ENCODE assay signal across 16 cellular contexts in the genomic region with DNA sequence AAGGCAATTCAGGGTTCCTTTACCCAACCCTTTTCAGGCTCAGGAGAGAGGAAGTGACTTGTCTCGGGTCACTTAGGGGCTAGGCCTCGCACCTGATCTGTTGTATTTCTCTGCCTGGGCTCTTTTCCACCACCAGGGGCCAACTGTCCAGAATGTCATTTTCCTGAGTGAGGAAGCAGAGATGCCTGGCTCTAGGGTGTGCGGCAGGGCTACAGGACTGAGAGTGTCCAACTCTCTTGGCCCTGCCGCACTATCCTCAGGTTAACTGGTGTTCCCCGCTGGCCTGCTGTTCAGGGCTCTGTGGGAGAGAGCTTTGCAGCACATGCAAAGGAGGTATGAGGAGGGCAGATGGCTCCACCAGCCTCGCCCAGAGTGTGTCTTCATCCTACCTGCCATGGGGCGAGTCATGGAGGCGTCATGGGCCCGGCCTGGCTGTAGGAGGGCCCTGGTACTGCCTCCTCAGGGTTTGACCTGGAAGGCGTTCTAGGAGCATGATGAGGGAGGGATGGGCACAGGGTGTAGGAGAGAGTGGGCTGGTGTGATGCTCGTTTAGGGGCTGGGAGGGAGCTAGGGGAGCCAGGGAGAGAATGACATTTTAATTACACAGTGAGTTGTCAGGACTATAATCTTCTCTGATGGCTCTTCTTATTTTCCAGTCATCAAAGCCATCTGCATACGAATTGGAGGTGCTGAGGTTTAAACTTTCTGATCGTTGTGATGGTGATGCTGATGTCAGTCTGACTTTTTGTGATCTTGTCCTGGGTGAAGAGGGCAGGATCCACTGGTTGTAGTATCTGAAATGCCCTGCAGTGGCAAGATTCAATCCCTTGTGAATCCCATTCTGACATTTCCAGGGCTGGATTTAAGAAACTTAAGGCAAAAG.
A peak's percentile ranks its signal among the peaks of the same experiment; 100 is the strongest.
DNase-seq lines count a peak whose midpoint lies in the region; ATAC-seq, FAIRE-seq and TF ChIP-seq lines count a peak whose summit lies in the region.
"Had no signal": no experiment of that assay in that cellular context is flagged by ENCODE, and none has a peak within 500 bp of the region (broad histone marks: within the 10 kb centered on the region; RNA-seq: fewer than 3 reads in every experiment).

No MANE protein-coding gene starts in this region.

- no peaks in the 10 kb centered on the region for H4K20me1 ChIP-seq in SK-N-SH (ENCODE audit: insufficient read depth)

- H3K4me1 ChIP-seq in SK-N-SH (ENCODE audit: control insufficient read depth in 1 of 2, insufficient read depth in 2 of 2, low read depth in 1 of 2, low read length in 1 of 2) (no peaks in the 10 kb centered on the region), RWPE2 (ENCODE audit: insufficient read depth, poor library complexity, severe bottlenecking) (no peaks in the 10 kb centered on the region), small intestine (ENCODE audit: control insufficient read depth in 2 of 2, insufficient read depth in 1 of 2, low read depth in 1 of 2, low read length in 1 of 2) (peaks cover 2 to 11% of the 10 kb centered on the region in 2 donors)

- CTCF ChIA-PET in SK-N-SH (lab: Yijun Ruan, JAX): no interaction called here

- no peaks in the 10 kb centered on the region for H3K36me3 ChIP-seq in SK-N-SH (replicated peaks in 1 of 2; ENCODE audit: control insufficient read depth in 1 of 2, insufficient read depth in 2 of 2, low read length in 1 of 2)
- no peaks in the 10 kb centered on the region for H3K36me3 ChIP-seq in RWPE2 (ENCODE audit: low read depth)
- no peaks in the 10 kb centered on the region for H3K36me3 ChIP-seq in small intestine (ENCODE audit: control insufficient read depth in 2 of 2, insufficient read depth in 2 of 2, low read length in 2 of 2)
- H3K36me3 ChIP-seq: gastroesophageal sphincter had no signal

- no peak for TF ChIP-seq EP300 in SK-N-SH (IDR thresholded peaks at IDR 0.05; ENCODE audit: borderline replicate concordance in 1 of 2, low read depth in 1 of 2, low read length in 1 of 2)

- H3K4me3 ChIP-seq in SK-N-SH (ENCODE audit: low read depth in 2 of 2, low read length in 1 of 2) (no peak overlapping the region), RWPE2 (ENCODE audit: severe bottlenecking) (no peak overlapping the region), small intestine (ENCODE audit: low read depth in 1 of 2, low read length in 2 of 2) (no peak overlapping the region)
- H3K4me3 ChIP-seq: gastroesophageal sphincter had no signal

- H3K9ac ChIP-seq in SK-N-SH: no peak overlapping the region

- ATAC-seq in SK-N-SH treated with all-trans-retinoic acid at 6 μM for 48 hours (peak; percentile 21; the same call in 1 of the 3 replicates), RWPE2 (ENCODE audit: low read depth) (peak; percentile 66)
- ATAC-seq: gastroesophageal sphincter had no signal

- H3K79me2 ChIP-seq in SK-N-SH (ENCODE audit: insufficient read depth): no peaks in the 10 kb centered on the region

- TF ChIP-seq RAD21 in SK-N-SH (IDR thresholded peaks at IDR 0.05; ENCODE audit: low read length): no peak

- H3K27me3 ChIP-seq in SK-N-SH (ENCODE audit: insufficient read depth): no peaks in the 10 kb centered on the region; the same call in 1 of the 2 replicates
- H3K27me3 ChIP-seq in RWPE2 (ENCODE audit: insufficient read depth, poor library complexity, severe bottlenecking): no peaks in the 10 kb centered on the region
- no peaks in the 10 kb centered on the region for H3K27me3 ChIP-seq in small intestine (ENCODE audit: control insufficient read depth in 2 of 2, insufficient read depth in 2 of 2, low read length in 2 of 2)
- H3K27me3 ChIP-seq: gastroesophageal sphincter had no signal

- H3K36me3 Mint-ChIP-seq in chondrocyte (ENCODE audit: low read depth): no peaks in the 10 kb centered on the region
- H3K36me3 Mint-ChIP-seq: activated naive CD8-positive, alpha-beta T cell treated with anti-CD3 and anti-CD28 coated beads, Interleukin-2, amount 10 ng/mL, durations not matched to agents 7 days and 5 days had no signal

- H3K9me3 ChIP-seq in SK-N-SH (no peaks in the 10 kb centered on the region), RWPE2 (ENCODE audit: severe bottlenecking) (no peaks in the 10 kb centered on the region), small intestine (ENCODE audit: control insufficient read depth, low read depth) (no peaks in the 10 kb centered on the region)
- H3K9me3 ChIP-seq: gastroesophageal sphincter had no signal

- no peak for FAIRE-seq in small intestine (lab: Jason Lieb, UNC)
- FAIRE-seq: endometrium, GM18507, GM19239 had no signal

- no peak overlapping the region for H2AFZ ChIP-seq in SK-N-SH (ENCODE audit: low read depth)

- no peak overlapping the region for H3K4me3 Mint-ChIP-seq in chondrocyte (ENCODE audit: unreplicated experiment)
- H3K4me3 Mint-ChIP-seq: activated naive CD8-positive, alpha-beta T cell treated with anti-CD3 and anti-CD28 coated beads, Interleukin-2, amount 10 ng/mL, durations not matched to agents 7 days and 5 days had no signal

- no peaks in the 10 kb centered on the region for H3K9me2 ChIP-seq in SK-N-SH

- DNase-seq in SK-N-SH: no peak
- DNase-seq in RWPE2 (ENCODE audit: low spot score): no peak
- DNase-seq in iPS-NIHi7 (ENCODE audit: extremely low spot score): peak; percentile 54
- DNase-seq in small intestine: no peak
- DNase-seq in stimulated activated naive CD4-positive, alpha-beta T cell (lab: John Stamatoyannopoulos, UW): no peak
- no peak for DNase-seq in chondrocyte (ENCODE audit: low spot score)
- DNase-seq in activated T-cell treated with anti-CD3 and anti-CD28 coated beads for 4 hours: no peak
- DNase-seq: activated CD4-positive, alpha-beta T cell treated with anti-CD3 and anti-CD28 coated beads for 48 hours; activated naive CD8-positive, alpha-beta T cell treated with anti-CD3 and anti-CD28 coated beads, Interleukin-2, amount 10 ng/mL, durations not matched to agents 7 days and 5 days; NCI-H2107; SIG-M5 had no signal

- H3K4me1 Mint-ChIP-seq in chondrocyte (ENCODE audit: low read depth): peaks cover 25% of the 10 kb centered on the region
- H3K4me1 Mint-ChIP-seq: activated naive CD8-positive, alpha-beta T cell treated with anti-CD3 and anti-CD28 coated beads, Interleukin-2, amount 10 ng/mL, durations not matched to agents 7 days and 5 days had no signal

- H3K27me3 Mint-ChIP-seq in chondrocyte (ENCODE audit: low read depth): no peaks in the 10 kb centered on the region

- no peaks in the 10 kb centered on the region for H3K9me3 Mint-ChIP-seq in chondrocyte (ENCODE audit: low read depth)
- H3K9me3 Mint-ChIP-seq: activated naive CD8-positive, alpha-beta T cell treated with anti-CD3 and anti-CD28 coated beads, Interleukin-2, amount 10 ng/mL, durations not matched to agents 7 days and 5 days had no signal

- H3K27ac Mint-ChIP-seq in chondrocyte (ENCODE audit: unreplicated experiment): no peak overlapping the region
- H3K27ac Mint-ChIP-seq: activated naive CD8-positive, alpha-beta T cell treated with anti-CD3 and anti-CD28 coated beads, Interleukin-2, amount 10 ng/mL, durations not matched to agents 7 days and 5 days had no signal

- POLR2A ChIA-PET in SK-N-SH (lab: Yijun Ruan, JAX): no interaction called here

- 48% methylated on average over 13 of the region's 13 CpGs for WGBS in SK-N-SH (ENCODE audit: low lambda C conversion rate)
- WGBS in small intestine, 3 donors: 67 to 79% (median 73%) methylated on average over 13 of the region's 13 CpGs

- no peaks in the 10 kb centered on the region for H3F3A ChIP-seq in SK-N-SH (replicated peaks; ENCODE audit: insufficient read depth)

- H3K4me2 ChIP-seq in SK-N-SH: no peak overlapping the region

- H3K27ac ChIP-seq in SK-N-SH (ENCODE audit: low read depth in 2 of 2, low read length in 1 of 2): no peak overlapping the region
- H3K27ac ChIP-seq in RWPE2 (ENCODE audit: poor library complexity, severe bottlenecking): no peak overlapping the region
- peak overlapping the region; percentile 58 to 75 for H3K27ac ChIP-seq in small intestine (ENCODE audit: low read depth in 1 of 2, low read length in 1 of 2)
- H3K27ac ChIP-seq: gastroesophageal sphincter had no signal

- TF ChIP-seq CTCF in SK-N-SH (IDR thresholded peaks at IDR 0.05): no peak
- TF ChIP-seq CTCF in RWPE2 (IDR thresholded peaks at IDR 0.05; ENCODE audit: poor library complexity, severe bottlenecking): no peak
- no peak for TF ChIP-seq CTCF in chondrocyte (IDR thresholded peaks at IDR 0.05)

TF ChIP-seq in SK-N-SH treated with all-trans-retinoic acid at 6 μM for 48 hours, 23 proteins besides CTCF, POLR2A, EP300 and RAD21 (continues in another document):
- TF ChIP-seq OSR1 (CRISPR knock-in tag; IDR thresholded peaks at IDR 0.05) (no peak), ZNF8 (CRISPR knock-in tag; IDR thresholded peaks at IDR 0.05) (no peak)
- TF ChIP-seq, protein P1, sequence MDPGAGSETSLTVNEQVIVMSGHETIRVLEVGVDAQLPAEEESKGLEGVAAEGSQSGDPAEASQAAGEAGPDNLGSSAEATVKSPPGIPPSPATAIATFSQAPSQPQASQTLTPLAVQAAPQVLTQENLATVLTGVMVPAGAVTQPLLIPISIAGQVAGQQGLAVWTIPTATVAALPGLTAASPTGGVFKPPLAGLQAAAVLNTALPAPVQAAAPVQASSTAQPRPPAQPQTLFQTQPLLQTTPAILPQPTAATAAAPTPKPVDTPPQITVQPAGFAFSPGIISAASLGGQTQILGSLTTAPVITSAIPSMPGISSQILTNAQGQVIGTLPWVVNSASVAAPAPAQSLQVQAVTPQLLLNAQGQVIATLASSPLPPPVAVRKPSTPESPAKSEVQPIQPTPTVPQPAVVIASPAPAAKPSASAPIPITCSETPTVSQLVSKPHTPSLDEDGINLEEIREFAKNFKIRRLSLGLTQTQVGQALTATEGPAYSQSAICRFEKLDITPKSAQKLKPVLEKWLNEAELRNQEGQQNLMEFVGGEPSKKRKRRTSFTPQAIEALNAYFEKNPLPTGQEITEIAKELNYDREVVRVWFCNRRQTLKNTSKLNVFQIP (CRISPR knock-in tag; IDR thresholded peaks at IDR 0.05; ENCODE audit: borderline replicate concordance, low read depth): no peak

TF ChIP-seq in SK-N-SH, 30 proteins besides CTCF, POLR2A, EP300 and RAD21:
- TF ChIP-seq RFX5 (IDR thresholded peaks at IDR 0.05; ENCODE audit: low read length) (no peak), POLR2AphosphoS5 (IDR thresholded peaks at IDR 0.05; ENCODE audit: low read depth, low read length) (no peak), GABPA (IDR thresholded peaks at IDR 0.05; ENCODE audit: low read depth) (no peak), FOXM1 (IDR thresholded peaks at IDR 0.05; ENCODE audit: low read depth) (no peak)

Comparison
In these comparisons a context has a peak if more than half of its experiments do, and no peak if none do; other contexts are left out.
1. H3K27ac ChIP-seq: peak in small intestine (2 of 2); none in SK-N-SH (0 of 2) and RWPE2 (single experiment).